ENCODE assay signal across 11 cellular contexts in the genomic region with DNA sequence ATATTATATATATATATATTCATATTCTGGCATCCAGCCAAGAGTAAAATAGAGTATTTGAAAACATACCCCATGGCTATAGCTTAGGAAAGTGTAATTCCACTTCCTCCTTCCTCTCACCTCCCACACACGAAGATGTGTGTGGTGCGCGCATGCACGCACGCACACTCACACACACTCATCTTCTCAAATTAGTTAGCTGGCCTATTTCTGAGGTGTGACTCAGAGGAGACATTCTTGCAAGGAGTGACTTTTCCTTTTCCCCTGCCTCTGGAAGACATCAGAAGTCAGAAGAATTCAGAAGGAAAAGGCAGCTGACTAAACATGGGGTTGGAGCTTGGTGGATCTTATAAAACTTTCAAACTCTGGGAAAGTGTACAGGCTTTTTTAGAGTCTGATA. TPM values are rescaled to one million over a fixed set of nuclear protein-coding genes. Genes with fewer than 3 reads are reported as not detected.
DNase-seq lines count a peak whose midpoint lies in the region; ATAC-seq and TF ChIP-seq lines count a peak whose summit lies in the region.
"Had no signal": no experiment of that assay in that cellular context is flagged by ENCODE, and none has a peak within 500 bp of the region (broad histone marks: within the 10 kb centered on the region; RNA-seq: fewer than 3 reads in every experiment).

No MANE protein-coding gene starts in this region.

- peak overlapping the region; percentile 30 for H3K27ac ChIP-seq in hepatocyte
- H3K27ac ChIP-seq in dorsolateral prefrontal cortex: no peak overlapping the region
- H3K27ac ChIP-seq: upper lobe of left lung had no signal

- no peaks in the 10 kb centered on the region for H3K36me3 ChIP-seq in hepatocyte (replicated peaks; ENCODE audit: insufficient read depth, low read depth)
- H3K36me3 ChIP-seq: upper lobe of left lung had no signal

- H3K79me2 ChIP-seq in hepatocyte: no peaks in the 10 kb centered on the region

- intact Hi-C loops in dorsolateral prefrontal cortex (cut with DNase I): loop anchor here in 1 of 2 donors (5.0 kb wide), 1 partner anchor 192 kb away; no protein-coding TSS in a partner anchor

- H3K4me2 ChIP-seq in hepatocyte: no peak overlapping the region

- WGBS in hepatocyte (ENCODE audit: low lambda C conversion rate, missing lambda C conversion rate): 57% methylated on average over 5 of the region's 5 CpGs

- H3K9me3 ChIP-seq in hepatocyte (ENCODE audit: low read depth): no peaks in the 10 kb centered on the region
- H3K9me3 ChIP-seq: upper lobe of left lung had no signal

- no peaks in the 10 kb centered on the region for H3K9me2 ChIP-seq in hepatocyte (replicated peaks; ENCODE audit: insufficient read depth)

- H3K4me3 ChIP-seq in AG09309 (ENCODE audit: control insufficient read depth, low read depth, low read length): no peak overlapping the region
- H3K4me3 ChIP-seq in hepatocyte: no peak overlapping the region
- H3K4me3 ChIP-seq in dorsolateral prefrontal cortex: no peak overlapping the region
- H3K4me3 ChIP-seq: upper lobe of left lung had no signal

- DNase-seq in AG09309 (ENCODE audit: low read depth): peak; percentile 76
- peak; percentile 82 for DNase-seq in RPMI7951 (ENCODE audit: low read depth)
- peak; percentile 46 for DNase-seq in hepatocyte (ENCODE audit: low spot score)
- DNase-seq in SIG-M5 treated with dmso at 0.1 percent for 504 hours (lab: John Stamatoyannopoulos, UW; ENCODE audit: unreplicated experiment): no peak
- DNase-seq in dorsolateral prefrontal cortex: no peak
- no peak for DNase-seq in HEK293T (ENCODE audit: extremely low spot score)
- DNase-seq: DMS79, T-helper 17 cell had no signal

- POLR2A ChIA-PET in HEK293T (lab: Yijun Ruan, JAX): interaction anchor here (0.7 kb wide), 1 partner anchor 922 kb away, joined by 3 read pairs; no protein-coding TSS in a partner anchor

- H4K20me1 ChIP-seq in hepatocyte (ENCODE audit: insufficient read depth, poor library complexity, severe bottlenecking): no peaks in the 10 kb centered on the region

- H2AFZ ChIP-seq in hepatocyte: no peak overlapping the region

- TF ChIP-seq CTCF in AG09309 (IDR thresholded peaks at IDR 0.05; ENCODE audit: control insufficient read depth, insufficient read depth, low read depth, low read length, missing control alignments) (no peak), hepatocyte (IDR thresholded peaks at IDR 0.05; ENCODE audit: poor library complexity) (no peak), dorsolateral prefrontal cortex (IDR thresholded peaks at IDR 0.05 in 54 of 56, conservative IDR thresholded peaks at IDR 0.05 in 2 of 56; ENCODE audit: low read depth in 1 of 56, partially characterized antibody in 56 of 56) (no peak)

- CTCF ChIA-PET in HEK293T (lab: Yijun Ruan, JAX): interaction anchor here (1.2 kb wide), 1 partner anchor 140 kb away, joined by 3 read pairs; no protein-coding TSS in a partner anchor

- peak; percentile 24 for ATAC-seq in GM21619 (IDR thresholded peaks at IDR 0.05; ENCODE audit: unreplicated experiment)
- ATAC-seq in HG02571 (IDR thresholded peaks at IDR 0.05; ENCODE audit: unreplicated experiment): no peak

- H3K27me3 ChIP-seq in hepatocyte (no peaks in the 10 kb centered on the region), dorsolateral prefrontal cortex (peaks cover 0 to 4% (median 0%) of the 10 kb centered on the region in 45 donors)
- H3K27me3 ChIP-seq: upper lobe of left lung had no signal

- peaks cover 34% of the 10 kb centered on the region for H3K4me1 ChIP-seq in hepatocyte (ENCODE audit: insufficient read depth)

TF ChIP-seq in HEK293T, 16 proteins besides CTCF, POLR2A, EP300 and RAD21:
- TF ChIP-seq FOXA1 (IDR thresholded peaks at IDR 0.05): no peak
- no peak for TF ChIP-seq ZNF384 (IDR thresholded peaks at IDR 0.05)
- no peak for TF ChIP-seq ARNT (IDR thresholded peaks at IDR 0.05)
- TF ChIP-seq, protein P1, sequence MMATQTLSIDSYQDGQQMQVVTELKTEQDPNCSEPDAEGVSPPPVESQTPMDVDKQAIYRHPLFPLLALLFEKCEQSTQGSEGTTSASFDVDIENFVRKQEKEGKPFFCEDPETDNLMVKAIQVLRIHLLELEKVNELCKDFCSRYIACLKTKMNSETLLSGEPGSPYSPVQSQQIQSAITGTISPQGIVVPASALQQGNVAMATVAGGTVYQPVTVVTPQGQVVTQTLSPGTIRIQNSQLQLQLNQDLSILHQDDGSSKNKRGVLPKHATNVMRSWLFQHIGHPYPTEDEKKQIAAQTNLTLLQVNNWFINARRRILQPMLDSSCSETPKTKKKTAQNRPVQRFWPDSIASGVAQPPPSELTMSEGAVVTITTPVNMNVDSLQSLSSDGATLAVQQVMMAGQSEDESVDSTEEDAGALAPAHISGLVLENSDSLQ (IDR thresholded peaks at IDR 0.05): no peak
- TF ChIP-seq TARDBP (IDR thresholded peaks at IDR 0.05): no peak
TF ChIP-seq in HEK293T: peak in this region for 0.

RNA-seq across cellular contexts. Expression of gene ENPEP, which starts 8.8 kb away (rescaled TPM):
- under 0.01 TPM in 1 of 2 replicates, not detected in the other for total RNA-seq in RPMI7951 (2014; rRNA removed; shearing (Covaris generic))
- 7.1 and 8.7 TPM in 2 replicates for total RNA-seq in hepatocyte
- 2.4 and 3.7 TPM in 2 replicates for polyA plus RNA-seq in hepatocyte
- 1 to 10 TPM in 98 of 120 experiments, under 1 TPM in 22; 0.39 to 5.9 (median 1.7) TPM for total RNA-seq in dorsolateral prefrontal cortex
- total RNA-seq: T-helper 17 cell had no signal

Comparison
In these comparisons a context has a peak if more than half of its experiments do, and no peak if none do; other contexts are left out.
1. DNase-seq: peak in AG09309 (single experiment), RPMI7951 (single experiment) and hepatocyte (single experiment); none in SIG-M5 treated with dmso at 0.1 percent for 504 hours (single experiment), dorsolateral prefrontal cortex (0 of 10) and HEK293T (single experiment).